8 cellular contexts compared by ENCODE assay signal in the genomic region with DNA sequence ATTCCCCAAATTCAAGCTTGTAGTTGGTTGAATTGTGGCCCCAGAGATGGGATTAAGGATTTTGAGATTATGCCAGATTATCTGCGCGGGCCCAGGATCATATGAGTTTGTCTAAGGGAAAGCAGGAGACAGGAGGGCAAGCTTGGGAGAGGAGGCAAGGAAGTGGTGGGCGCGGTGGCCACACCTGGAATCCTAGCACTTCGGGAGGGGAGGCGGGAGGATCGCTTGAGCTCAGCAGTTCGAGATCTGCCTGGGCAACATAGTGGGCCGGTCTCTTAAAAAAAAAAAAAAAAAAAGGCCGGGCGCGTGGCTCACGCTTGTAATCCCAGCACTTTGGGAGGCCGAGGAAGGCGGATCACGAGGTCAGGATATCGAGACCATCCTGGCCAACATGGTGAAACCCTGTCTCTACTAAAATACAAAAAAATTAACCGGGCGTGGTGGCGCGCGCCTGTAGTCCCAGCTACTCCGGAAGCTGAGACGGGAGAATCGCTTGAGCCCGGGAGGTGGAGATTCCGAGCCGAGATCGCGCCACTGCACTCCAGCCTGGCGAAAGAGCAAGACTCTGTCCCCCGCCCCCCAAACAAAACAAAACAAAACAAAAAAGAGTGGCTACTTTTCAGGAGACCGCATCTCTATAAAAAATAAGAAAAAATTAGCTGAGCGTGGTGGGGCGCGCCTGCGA. TPM values are rescaled to one million over a fixed set of nuclear protein-coding genes. Genes with fewer than 3 reads are reported as not detected.
DNase-seq lines count a peak whose midpoint lies in the region; ATAC-seq, FAIRE-seq and TF ChIP-seq lines count a peak whose summit lies in the region.

No MANE protein-coding gene starts in this region.

- H2AFZ ChIP-seq in KMS-11 (ENCODE audit: low read depth) = peak overlapping the region; percentile 79
- peak overlapping the region; percentile 90 for H2AFZ ChIP-seq in GM12878 (ENCODE audit: control insufficient read depth, low read depth, low read length)

- H3K9me3 Mint-ChIP-seq in T-helper 1 cell treated with Interleukin-12 subunit alpha and Interleukin-12 subunit beta and Interleukin-4 antibody, amounts not matched to agents 30 μg/mL and 1 μg/mL, for 36 hours = no peaks in the 10 kb centered on the region

- H3K79me2 ChIP-seq in KMS-11 (ENCODE audit: insufficient read depth, low read depth) = peaks cover 14% of the 10 kb centered on the region
- H3K79me2 ChIP-seq in GM12878 (ENCODE audit: control insufficient read depth, insufficient read depth, low read length) = peaks cover 20% of the 10 kb centered on the region

- in situ Hi-C loops in GM12878 (cut with MboI) = no loop called here

- CTCF ChIA-PET in GM12878 (lab: Yijun Ruan, JAX) = no interaction called here

- peaks cover 31% of the 10 kb centered on the region for H3K4me1 ChIP-seq in KMS-11 (ENCODE audit: low read depth, poor library complexity, severe bottlenecking)
- peaks cover 15% of the 10 kb centered on the region for H3K4me1 ChIP-seq in GM12878 (ENCODE audit: control insufficient read depth, insufficient read depth, low read length)
- peaks cover 8 to 31% of the 10 kb centered on the region in 2 donors for H3K4me1 ChIP-seq in left lung
- H3K4me1 ChIP-seq in tibial nerve = peaks cover 0 to 28% (median 11%) of the 10 kb centered on the region in 4 donors

- H3K4me3 Mint-ChIP-seq in T-helper 1 cell treated with Interleukin-12 subunit alpha and Interleukin-12 subunit beta and Interleukin-4 antibody, amounts not matched to agents 30 μg/mL and 1 μg/mL, for 36 hours = peak overlapping the region; percentile 94

- peaks cover 12% of the 10 kb centered on the region for H3K4me1 Mint-ChIP-seq in T-helper 1 cell treated with Interleukin-12 subunit alpha and Interleukin-12 subunit beta and Interleukin-4 antibody, amounts not matched to agents 30 μg/mL and 1 μg/mL, for 36 hours (ENCODE audit: low read depth)

- FAIRE-seq in GM12878 (lab: Jason Lieb, UNC) = peak; percentile 65

- TF ChIP-seq POLR2A in GM12878 (IDR thresholded peaks at IDR 0.05; ENCODE audit: low read depth, low read length) (no peak), tibial nerve (IDR thresholded peaks at IDR 0.05) (no peak)

- SMC1A ChIA-PET in GM12878 (lab: Charles Lee; ENCODE audit: uncharacterized antibody, unreplicated experiment) = interaction anchor here (1.0 kb wide), 1 partner anchor 30 kb away, joined by 3 read pairs; no protein-coding TSS in a partner anchor

- no peak overlapping the region for H3K27ac ChIP-seq in KMS-11
- H3K27ac ChIP-seq in GM12878 (ENCODE audit: control insufficient read depth, insufficient read depth) = peak overlapping the region; percentile 74
- peak overlapping the region; percentile 75 to 80 for H3K27ac ChIP-seq in left lung
- peak overlapping the region; percentile 78 to 93 (median 88) for H3K27ac ChIP-seq in tibial nerve

- TF ChIP-seq CTCF in KMS-11 (conservative IDR thresholded peaks at IDR 0.05; ENCODE audit: low read depth, low read length) (no peak), GM12878 (IDR thresholded peaks at IDR 0.05 in 2 of 3, conservative IDR thresholded peaks at IDR 0.05 in 1 of 3; ENCODE audit: control insufficient read depth in 2 of 3, extremely low read depth in 1 of 3, insufficient read depth in 1 of 3, low read depth in 3 of 3, low read length in 3 of 3) (no peak), left lung (IDR thresholded peaks at IDR 0.05) (no peak), tibial nerve (IDR thresholded peaks at IDR 0.05) (no peak)

- TSS peak; percentile 83 for BruUV-seq in GM12878 (replicated peaks; lab: Mats Ljungman, UMichigan)

- intact Hi-C loops in GM12878 (cut with micrococcal nuclease; ENCODE audit: unreplicated experiment) = loop anchor here (2.0 kb wide), 2 partner anchors 21 to 33 kb away; partner anchors contain the start of genes EP400 and ULK1
- intact Hi-C loops in left lung (cut with DNase I) = no loop called here

- WGBS in GM12878 (ENCODE audit: insufficient coverage, insufficient replicate concordance, low lambda C conversion rate, missing lambda C conversion rate) = 25% methylated on average over 36 of the region's 37 CpGs
- 37 to 40% methylated on average over 37 of the region's 37 CpGs for whole genome bisulfite sequencing in tibial nerve, 2 donors

- DNase-seq in T-helper 1 cell (no peak), GM12878 (ENCODE audit: low read depth, low spot score) (no peak), left lung (peak in 1 of 2 donors; percentile 57), tibial nerve (ENCODE audit: low spot score in 2 of 2) (no peak), middle frontal gyrus (ENCODE audit: extremely low spot score, low spot score) (no peak)

- no peak for TF ChIP-seq RAD21 in GM12878 (IDR thresholded peaks at IDR 0.05; ENCODE audit: insufficient read depth, low read depth, low read length)

- H3K4me2 ChIP-seq in KMS-11 = peak overlapping the region; percentile 36; the same call in 1 of the 2 replicates
- H3K4me2 ChIP-seq in GM12878 (ENCODE audit: control insufficient read depth, insufficient read depth) = peak overlapping the region; percentile 59

- no peaks in the 10 kb centered on the region for H3K9me3 ChIP-seq in GM12878 (replicated peaks; ENCODE audit: control insufficient read depth, insufficient read depth, low read length)
- no peaks in the 10 kb centered on the region for H3K9me3 ChIP-seq in left lung
- no peaks in the 10 kb centered on the region for H3K9me3 ChIP-seq in tibial nerve

- no peaks in the 10 kb centered on the region for H4K20me1 ChIP-seq in KMS-11 (ENCODE audit: insufficient read depth)
- no peaks in the 10 kb centered on the region for H4K20me1 ChIP-seq in GM12878 (ENCODE audit: control insufficient read depth, insufficient read depth)

- no peaks in the 10 kb centered on the region for H3K27me3 Mint-ChIP-seq in T-helper 1 cell treated with Interleukin-12 subunit alpha and Interleukin-12 subunit beta and Interleukin-4 antibody, amounts not matched to agents 30 μg/mL and 1 μg/mL, for 36 hours (ENCODE audit: low read depth)

- ATAC-seq in GM12878 = peak; percentile 18
- peak; percentile 6 for ATAC-seq in left lung
- ATAC-seq in HG02610 (IDR thresholded peaks at IDR 0.05; ENCODE audit: unreplicated experiment) = no peak

- H3K36me3 ChIP-seq in KMS-11 (ENCODE audit: insufficient read depth) = no peaks in the 10 kb centered on the region
- peaks cover 3 to 12% of the 10 kb centered on the region in 2 experiments for H3K36me3 ChIP-seq in GM12878 (ENCODE audit: control insufficient read depth in 2 of 2, insufficient read depth in 2 of 2, low read length in 1 of 2)
- H3K36me3 ChIP-seq in left lung = peaks cover 0 to 14% of the 10 kb centered on the region in 2 donors
- peaks cover 0 to 22% (median 14%) of the 10 kb centered on the region in 3 donors for H3K36me3 ChIP-seq in tibial nerve

- no peak for TF ChIP-seq EP300 in GM12878 (IDR thresholded peaks at IDR 0.05; ENCODE audit: borderline replicate concordance in 1 of 2, control insufficient read depth in 1 of 2, low read depth in 2 of 2, low read length in 2 of 2)
- no peak for TF ChIP-seq EP300 in tibial nerve (IDR thresholded peaks at IDR 0.05)

- H3K4me3 ChIP-seq in KMS-11 (IDR thresholded peaks at IDR 0.05; ENCODE audit: insufficient read depth, low read depth, low read length) (no peak overlapping the region), GM12878 (peak overlapping the region; percentile 76; the same call in 1 of the 2 replicates), left lung (peak overlapping the region; percentile 64 to 83), tibial nerve (peak overlapping the region; percentile 61 to 98 (median 82))

- peaks cover 13% of the 10 kb centered on the region for H3K36me3 Mint-ChIP-seq in T-helper 1 cell treated with Interleukin-12 subunit alpha and Interleukin-12 subunit beta and Interleukin-4 antibody, amounts not matched to agents 30 μg/mL and 1 μg/mL, for 36 hours (ENCODE audit: low read depth)

- no peaks in the 10 kb centered on the region for H3K27me3 ChIP-seq in KMS-11 (ENCODE audit: insufficient read depth, low read depth)
- no peaks in the 10 kb centered on the region for H3K27me3 ChIP-seq in GM12878 (replicated peaks in 1 of 2; ENCODE audit: control insufficient read depth in 2 of 2, insufficient read depth in 2 of 2, low read length in 1 of 2)
- no peaks in the 10 kb centered on the region for H3K27me3 ChIP-seq in left lung
- no peaks in the 10 kb centered on the region for H3K27me3 ChIP-seq in tibial nerve

- peak overlapping the region; percentile 93 for H3K27ac Mint-ChIP-seq in T-helper 1 cell treated with Interleukin-12 subunit alpha and Interleukin-12 subunit beta and Interleukin-4 antibody, amounts not matched to agents 30 μg/mL and 1 μg/mL, for 36 hours

- RAD21 ChIA-PET in GM12878 (lab: Charles Lee; ENCODE audit: unreplicated experiment) = interaction anchor here (0.6 kb wide), 1 partner anchor 1102 kb away, joined by 3 read pairs; no protein-coding TSS in a partner anchor

- H3K9ac ChIP-seq in KMS-11 (peak overlapping the region; percentile 49; the same call in 1 of the 2 replicates), GM12878 (ENCODE audit: control insufficient read depth, insufficient read depth, low read length) (peak overlapping the region; percentile 72)

- POLR2A ChIA-PET in GM12878 (lab: Charles Lee) = interaction anchor here (0.6 to 0.7 kb wide), 4 partner anchors 11 to 561 kb away, joined by 3 to 7 read pairs (median 4); no protein-coding TSS in a partner anchor

RNA-seq across cellular contexts. Expression of gene PUS1, which starts 0.9 kb away (rescaled TPM):
- 48.8 and 58.1 TPM in 2 replicates for total RNA-seq in GM12878 (2013; cell fraction: nucleolus; rRNA removed)
- 28.7 and 33.5 TPM in 2 replicates for total RNA-seq in GM12878 (2014; rRNA removed)
- 13.7 and 14.9 TPM in 2 replicates for total RNA-seq in GM12878 (2014; rRNA removed; fragmentation: Illumina TruSeq; extraction: Trizol)
- 66.4 and 74.2 TPM in 2 replicates for total RNA-seq in GM12878 (2021)
- polyA plus RNA-seq in GM12878 (2011; ENCODE audit: low read depth) = 18.3 TPM
- 12.6 and 23.2 TPM in 2 replicates for polyA plus RNA-seq in GM12878 (2011; rRNA removed)
- 27.6 and 39.0 TPM in 2 replicates for polyA plus RNA-seq in GM12878 (2011; cell fraction: cytosol; rRNA removed)
- 43.3 and 57.3 TPM in 2 replicates for polyA plus RNA-seq in GM12878 (2011; cell fraction: nucleus; rRNA removed)
- polyA plus RNA-seq in GM12878 (2012) = 23.9 and 30.2 TPM in 2 replicates
- 7.6 and 17.3 TPM in 2 replicates for polyA plus RNA-seq in GM12878 (2014; fragmentation: Illumina TruSeq; extraction: Trizol)
- 1 to 10 TPM; 1.3 to 5.5 TPM for polyA plus RNA-seq in GM12878 (2014; fragmentation: Nextera tagmentation; extraction: Ambion mirVana)
- 42.5 and 62.4 TPM in 2 replicates for polyA plus RNA-seq in GM12878 (2014; rRNA removed)
- 10 to 100 TPM; 27.7 to 37.7 TPM for polyA plus RNA-seq in GM12878 (2016; fragmentation: Nextera tagmentation; extraction: Ambion mirVana)
- 21.6 and 31.2 TPM in 2 replicates for polyA minus RNA-seq in GM12878 (2011; rRNA and poly(A)+ RNA removed)
- 11.5 and 18.8 TPM in 2 replicates for polyA minus RNA-seq in GM12878 (2011; cell fraction: cytosol; rRNA and poly(A)+ RNA removed)
- 13.5 and 30.7 TPM in 2 replicates for polyA minus RNA-seq in GM12878 (2011; cell fraction: nucleus; rRNA and poly(A)+ RNA removed)
- 10 to 100 TPM; 16.3 to 30.1 TPM for total RNA-seq in left lung
- total RNA-seq in tibial nerve = 10 to 100 TPM in 3 of 4 donors, 1 to 10 TPM in 1; 8.3 to 44.1 (median 15.6) TPM

RNA-seq across cellular contexts. Expression of gene EP400, which starts 21.5 kb away (rescaled TPM):
- 82.2 and 87.0 TPM in 2 replicates for total RNA-seq in GM12878 (2013; cell fraction: nucleolus; rRNA removed)
- 6.2 and 6.9 TPM in 2 replicates for total RNA-seq in GM12878 (2014; rRNA removed)
- total RNA-seq in GM12878 (2014; rRNA removed; fragmentation: Illumina TruSeq; extraction: Trizol) = 4.7 and 5.5 TPM in 2 replicates
- 39.4 and 44.2 TPM in 2 replicates for total RNA-seq in GM12878 (2021)
- polyA plus RNA-seq in GM12878 (2011; ENCODE audit: low read depth) = 13.0 TPM
- 3.8 and 4.1 TPM in 2 replicates for polyA plus RNA-seq in GM12878 (2011; rRNA removed)
- polyA plus RNA-seq in GM12878 (2011; cell fraction: cytosol; rRNA removed) = 4.1 and 6.5 TPM in 2 replicates
- polyA plus RNA-seq in GM12878 (2011; cell fraction: nucleus; rRNA removed) = 23.4 and 36.1 TPM in 2 replicates
- polyA plus RNA-seq in GM12878 (2012) = 16.3 and 19.1 TPM in 2 replicates
- polyA plus RNA-seq in GM12878 (2014; fragmentation: Illumina TruSeq; extraction: Trizol) = 19.2 and 20.7 TPM in 2 replicates
- 1 to 10 TPM; 4.0 to 6.4 TPM for polyA plus RNA-seq in GM12878 (2014; fragmentation: Nextera tagmentation; extraction: Ambion mirVana)
- 15.9 and 22.1 TPM in 2 replicates for polyA plus RNA-seq in GM12878 (2014; rRNA removed)
- 10 to 100 TPM in 1 of 2 experiments, 1 to 10 TPM in 1; 9.8 to 11.7 TPM for polyA plus RNA-seq in GM12878 (2016; fragmentation: Nextera tagmentation; extraction: Ambion mirVana)
- polyA minus RNA-seq in GM12878 (2011; rRNA and poly(A)+ RNA removed) = 10.6 and 13.4 TPM in 2 replicates
- polyA minus RNA-seq in GM12878 (2011; cell fraction: cytosol; rRNA and poly(A)+ RNA removed) = 9.1 and 9.7 TPM in 2 replicates
- polyA minus RNA-seq in GM12878 (2011; cell fraction: nucleus; rRNA and poly(A)+ RNA removed) = 9.8 and 24.3 TPM in 2 replicates
- 10 to 100 TPM; 33.5 to 41.7 TPM for total RNA-seq in left lung
- total RNA-seq in tibial nerve = 10 to 100 TPM; 27.8 to 41.4 (median 32.2) TPM

RNA-seq across cellular contexts. Expression of gene ULK1, which starts 33.8 kb away (rescaled TPM):
- total RNA-seq in GM12878 (2013; cell fraction: nucleolus; rRNA removed) = 23.9 and 25.7 TPM in 2 replicates
- total RNA-seq in GM12878 (2014; rRNA removed) = 1.9 and 2.0 TPM in 2 replicates
- total RNA-seq in GM12878 (2014; rRNA removed; fragmentation: Illumina TruSeq; extraction: Trizol) = 1.2 and 1.8 TPM in 2 replicates
- 14.1 and 15.8 TPM in 2 replicates for total RNA-seq in GM12878 (2021)
- polyA plus RNA-seq in GM12878 (2011; ENCODE audit: low read depth) = 19.9 TPM
- polyA plus RNA-seq in GM12878 (2011; rRNA removed) = 1.3 and 2.0 TPM in 2 replicates
- 1.7 and 2.2 TPM in 2 replicates for polyA plus RNA-seq in GM12878 (2011; cell fraction: cytosol; rRNA removed)
- 49.6 and 59.3 TPM in 2 replicates for polyA plus RNA-seq in GM12878 (2011; cell fraction: nucleus; rRNA removed)
- polyA plus RNA-seq in GM12878 (2012) = 10.8 and 14.5 TPM in 2 replicates
- polyA plus RNA-seq in GM12878 (2014; fragmentation: Illumina TruSeq; extraction: Trizol) = 0.57 and 1.7 TPM in 2 replicates
- under 1 TPM; 0.13 to 0.55 TPM for polyA plus RNA-seq in GM12878 (2014; fragmentation: Nextera tagmentation; extraction: Ambion mirVana)
- polyA plus RNA-seq in GM12878 (2014; rRNA removed) = 7.7 and 9.4 TPM in 2 replicates
- polyA plus RNA-seq in GM12878 (2016; fragmentation: Nextera tagmentation; extraction: Ambion mirVana) = 1 to 10 TPM in 1 of 2 experiments, under 1 TPM in 1; 0.87 to 1.1 TPM
- polyA minus RNA-seq in GM12878 (2011; rRNA and poly(A)+ RNA removed) = 2.0 and 5.2 TPM in 2 replicates
- polyA minus RNA-seq in GM12878 (2011; cell fraction: cytosol; rRNA and poly(A)+ RNA removed) = 5.9 and 6.0 TPM in 2 replicates
- polyA minus RNA-seq in GM12878 (2011; cell fraction: nucleus; rRNA and poly(A)+ RNA removed) = 8.1 and 13.6 TPM in 2 replicates
- 10 to 100 TPM; 21.6 to 30.0 TPM for total RNA-seq in left lung
- 10 to 100 TPM; 19.9 to 52.2 (median 38.0) TPM for total RNA-seq in tibial nerve
